8 cellular contexts compared by ENCODE assay signal in the genomic region with DNA sequence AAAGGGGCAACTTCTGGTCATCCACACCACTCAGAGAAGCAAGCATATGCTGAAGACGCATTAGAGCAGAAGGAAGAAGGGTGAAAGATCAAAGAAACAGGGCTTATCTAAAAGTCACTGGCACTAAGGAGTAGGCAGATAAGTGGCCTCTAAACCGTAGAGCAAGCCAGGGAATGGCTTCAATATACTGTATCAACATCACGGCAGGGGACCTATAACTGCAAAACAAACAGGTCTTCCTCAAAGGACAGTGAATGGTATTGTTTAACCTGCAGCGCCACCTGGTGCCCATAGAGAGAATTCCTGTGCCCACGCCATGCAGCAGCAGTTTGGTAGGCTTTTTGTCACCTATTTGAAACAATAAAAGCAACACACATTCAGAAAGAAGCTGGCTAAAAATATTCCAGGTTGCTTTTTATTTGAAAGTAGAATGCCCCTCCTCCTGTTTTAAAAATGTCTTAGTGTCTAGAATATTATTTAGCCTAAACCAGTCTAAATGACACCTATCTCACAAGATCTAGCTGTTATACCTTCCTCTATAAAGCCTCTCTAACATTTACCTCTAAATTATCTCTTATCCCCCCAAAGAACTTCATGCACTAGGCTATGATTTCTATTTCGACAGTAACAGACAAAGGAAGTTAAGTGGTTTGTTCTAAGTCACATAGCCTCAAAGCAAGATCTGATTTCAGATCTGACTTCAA. TPM values are rescaled to one million over a fixed set of nuclear protein-coding genes. Genes with fewer than 3 reads are reported as not detected.
DNase-seq lines count a peak whose midpoint lies in the region; ATAC-seq and TF ChIP-seq lines count a peak whose summit lies in the region.

No MANE protein-coding gene starts in this region.

- H3K27ac ChIP-seq in KMS-11: no peak overlapping the region

- H3K27me3 Mint-ChIP-seq in activated T-helper 2 cell treated with anti-CD3 and anti-CD28 coated beads, Interferon-gamma antibody, Interleukin-2, Interleukin-4, amounts not matched to agents 10 μg/mL and 5 μg/mL and 100 μg/mL, durations not matched to agents 14 hours and 24 hours and 36 hours (ENCODE audit: low read depth): no peaks in the 10 kb centered on the region
- no peaks in the 10 kb centered on the region for H3K27me3 Mint-ChIP-seq in type B pancreatic cell

- H3K9ac ChIP-seq in KMS-11: no peak overlapping the region

- DNase-seq in DMS53 (lab: John Stamatoyannopoulos, UW) (peak; percentile 83), RPMI7951 (ENCODE audit: low read depth) (peak; percentile 50), foreskin fibroblast (peak; percentile 63 to 88), nucleus accumbens (lab: John Stamatoyannopoulos, UW) (peak in 53 of 56 donors; percentile 12 to 91 (median 63)), type B pancreatic cell (ENCODE audit: extremely low spot score, unreplicated experiment) (no peak)
- DNase-seq in activated T-helper 2 cell treated with anti-CD3 and anti-CD28 coated beads, Interferon-gamma antibody, Interleukin-2, Interleukin-4, amounts not matched to agents 10 μg/mL and 5 μg/mL and 100 μg/mL, durations not matched to agents 14 hours and 24 hours and 36 hours (ENCODE audit: low spot score): peak; percentile 51

- intact Hi-C loops in activated T-helper 2 cell treated with anti-CD3 and anti-CD28 coated beads, Interferon-gamma antibody, Interleukin-2, Interleukin-4, amounts not matched to agents 10 μg/mL and 5 μg/mL and 100 μg/mL, durations not matched to agents 14 hours and 24 hours and 36 hours (cut with micrococcal nuclease): loop anchor here (1.0 to 2.0 kb wide), 3 partner anchors 22 to 459 kb away; a partner anchor contains a TSS

- H3K4me3 Mint-ChIP-seq in activated T-helper 2 cell treated with anti-CD3 and anti-CD28 coated beads, Interferon-gamma antibody, Interleukin-2, Interleukin-4, amounts not matched to agents 10 μg/mL and 5 μg/mL and 100 μg/mL, durations not matched to agents 14 hours and 24 hours and 36 hours (ENCODE audit: low read depth): no peak overlapping the region
- H3K4me3 Mint-ChIP-seq in type B pancreatic cell: no peak overlapping the region

- no peaks in the 10 kb centered on the region for H3K27me3 ChIP-seq in KMS-11 (ENCODE audit: insufficient read depth, low read depth)

- peaks cover 3% of the 10 kb centered on the region for H3K4me1 ChIP-seq in KMS-11 (ENCODE audit: low read depth, poor library complexity, severe bottlenecking)

- peaks cover 57% of the 10 kb centered on the region for H3K36me3 Mint-ChIP-seq in activated T-helper 2 cell treated with anti-CD3 and anti-CD28 coated beads, Interferon-gamma antibody, Interleukin-2, Interleukin-4, amounts not matched to agents 10 μg/mL and 5 μg/mL and 100 μg/mL, durations not matched to agents 14 hours and 24 hours and 36 hours (ENCODE audit: low read depth)
- H3K36me3 Mint-ChIP-seq in type B pancreatic cell: peaks cover 18% of the 10 kb centered on the region

- no peak overlapping the region for H2AFZ ChIP-seq in KMS-11 (ENCODE audit: low read depth)

- ATAC-seq in GM21529 (IDR thresholded peaks at IDR 0.05; ENCODE audit: unreplicated experiment): peak; percentile 95

- no peaks in the 10 kb centered on the region for H3K36me3 ChIP-seq in KMS-11 (ENCODE audit: insufficient read depth)

- H3K4me2 ChIP-seq in KMS-11: no peak overlapping the region

- H3K4me3 ChIP-seq in KMS-11 (IDR thresholded peaks at IDR 0.05; ENCODE audit: insufficient read depth, low read depth, low read length) (no peak overlapping the region), foreskin fibroblast (ENCODE audit: low read depth in 1 of 2, low read length in 2 of 2) (no peak overlapping the region)

- H3K9me3 Mint-ChIP-seq in activated T-helper 2 cell treated with anti-CD3 and anti-CD28 coated beads, Interferon-gamma antibody, Interleukin-2, Interleukin-4, amounts not matched to agents 10 μg/mL and 5 μg/mL and 100 μg/mL, durations not matched to agents 14 hours and 24 hours and 36 hours: no peaks in the 10 kb centered on the region
- H3K9me3 Mint-ChIP-seq in type B pancreatic cell: no peaks in the 10 kb centered on the region

- peaks cover 4% of the 10 kb centered on the region for H3K4me1 Mint-ChIP-seq in activated T-helper 2 cell treated with anti-CD3 and anti-CD28 coated beads, Interferon-gamma antibody, Interleukin-2, Interleukin-4, amounts not matched to agents 10 μg/mL and 5 μg/mL and 100 μg/mL, durations not matched to agents 14 hours and 24 hours and 36 hours (ENCODE audit: low read depth)
- H3K4me1 Mint-ChIP-seq in type B pancreatic cell (ENCODE audit: unreplicated experiment): peaks cover 21% of the 10 kb centered on the region

- peak; percentile 78 for TF ChIP-seq CTCF in KMS-11 (conservative IDR thresholded peaks at IDR 0.05; ENCODE audit: low read depth, low read length)
- TF ChIP-seq CTCF in foreskin fibroblast (IDR thresholded peaks at IDR 0.05; ENCODE audit: low read depth, low read length): peak; percentile 80
- peak; percentile 96 for TF ChIP-seq CTCF in type B pancreatic cell (conservative IDR thresholded peaks at IDR 0.05)

- no peaks in the 10 kb centered on the region for H3K79me2 ChIP-seq in KMS-11 (ENCODE audit: insufficient read depth, low read depth)

- no peaks in the 10 kb centered on the region for H4K20me1 ChIP-seq in KMS-11 (ENCODE audit: insufficient read depth)

- H3K27ac Mint-ChIP-seq in activated T-helper 2 cell treated with anti-CD3 and anti-CD28 coated beads, Interferon-gamma antibody, Interleukin-2, Interleukin-4, amounts not matched to agents 10 μg/mL and 5 μg/mL and 100 μg/mL, durations not matched to agents 14 hours and 24 hours and 36 hours: no peak overlapping the region
- no peak overlapping the region for H3K27ac Mint-ChIP-seq in type B pancreatic cell

RNA-seq across cellular contexts. Expression of a gene that starts 21.8 kb away (rescaled TPM):
- total RNA-seq in RPMI7951 (2014; rRNA removed; shearing (Covaris generic)): 53.4 and 69.7 TPM in 2 replicates
- total RNA-seq in activated T-helper 2 cell treated with anti-CD3 and anti-CD28 coated beads, Interferon-gamma antibody, Interleukin-2, Interleukin-4, amounts not matched to agents 10 μg/mL and 5 μg/mL and 100 μg/mL, durations not matched to agents 14 hours and 24 hours and 36 hours: 42.1 and 48.7 TPM in 2 replicates
- 44.0 and 48.0 TPM in 2 replicates for total RNA-seq in type B pancreatic cell (ENCODE audit: low replicate concordance)
